22 cellular contexts compared by ENCODE assay signal in genomic region chr9:82299870-82300269, GRCh38.
A peak's percentile ranks its signal among the peaks of the same experiment; 100 is the strongest.
DNase-seq lines count a peak whose midpoint lies in the region; ATAC-seq and TF ChIP-seq lines count a peak whose summit lies in the region.
"Had no signal": no experiment of that assay in that cellular context is flagged by ENCODE, and none has a peak within 500 bp of the region (broad histone marks: within the 10 kb centered on the region; RNA-seq: fewer than 3 reads in every experiment).

No MANE protein-coding gene starts in this region.

- TF ChIP-seq CTCF in GM13976 (IDR thresholded peaks at IDR 0.05; ENCODE audit: borderline replicate concordance, control extremely low read depth, extremely low read depth, insufficient read depth, missing control alignments) = no peak

- in situ Hi-C loops in GM13976 (cut with MboI; ENCODE audit: low sequenced_read_pairs, unreplicated experiment) = no loop called here

- peak; percentile 86 for ATAC-seq in GM18499 (IDR thresholded peaks at IDR 0.05; ENCODE audit: insufficient read depth, unreplicated experiment)
- ATAC-seq in GM19438 (IDR thresholded peaks at IDR 0.05; ENCODE audit: low read depth, unreplicated experiment) = peak; percentile 78
- ATAC-seq in HG02973 (IDR thresholded peaks at IDR 0.05; ENCODE audit: unreplicated experiment) = peak; percentile 66
- ATAC-seq: activated CD8-positive, alpha-beta T cell treated with anti-CD3 and anti-CD28 coated beads, Interleukin-2, amount 10 ng/mL, durations not matched to agents 7 days and 5 days had no signal

- DNase-seq in OCI-M1 (lab: John Stamatoyannopoulos, UW) (peak; percentile 58), SHP77 treated with DMSO at 0.1 percent for 48 hours (lab: John Stamatoyannopoulos, UW) (no peak), GM13976 (ENCODE audit: low spot score) (no peak), NCI-H748 treated with DMSO at 0.1 percent for 48 hours (lab: John Stamatoyannopoulos, UW) (no peak), SIG-M5 treated with dmso at 0.1 percent for 504 hours (lab: John Stamatoyannopoulos, UW; ENCODE audit: unreplicated experiment) (no peak)
- DNase-seq: activated CD4-positive, alpha-beta T cell treated with anti-CD3 and anti-CD28 coated beads for 1 hour; activated CD8-positive, alpha-beta T cell treated with anti-CD3 and anti-CD28 coated beads, Interleukin-2, amount 10 ng/mL, durations not matched to agents 7 days and 5 days; DND-41; effector CD4-positive, alpha-beta T cell; head of caudate nucleus; KG1; kidney; NCI-H1436; NCI-H446; NCI-H82; stimulated activated CD4-positive, alpha-beta T cell treated with anti-CD3 and anti-CD28 coated beads, Interleukin-15, amount 100 ng/mL, for 24 hours; stimulated activated naive CD4-positive, alpha-beta T cell treated with Interleukin-2 at 50 U/mL for 16 hours; T-helper 2 cell; uterus had no signal
